Comparison of ENCODE assay signal across 7 cellular contexts in genomic region chr1:27862671-27863551, GRCh38. TPM values are rescaled to one million over a fixed set of nuclear protein-coding genes. Genes with fewer than 3 reads are reported as not detected.
DNase-seq lines count a peak whose midpoint lies in the region; ATAC-seq and TF ChIP-seq lines count a peak whose summit lies in the region.

No MANE protein-coding gene starts in this region.

- H3K9ac ChIP-seq in NT2/D1 (ENCODE audit: insufficient read length, low read depth) (peak overlapping the region; percentile 8), colonic mucosa (ENCODE audit: low read depth in 2 of 2, low read length in 2 of 2) (peak overlapping the region in 1 of 2 donors; percentile 35)

- H3K4me3 ChIP-seq in NT2/D1 (ENCODE audit: insufficient read length, low read depth) = no peak overlapping the region
- H3K4me3 ChIP-seq in colonic mucosa = no peak overlapping the region

- ATAC-seq in GM18861 (IDR thresholded peaks at IDR 0.05; ENCODE audit: unreplicated experiment) = no peak

- H3K4me1 ChIP-seq in NT2/D1 (ENCODE audit: insufficient read depth, insufficient read length) (peaks cover 18% of the 10 kb centered on the region), colonic mucosa (no peaks in the 10 kb centered on the region)

- H3K36me3 ChIP-seq in NT2/D1 (ENCODE audit: insufficient read depth, insufficient read length, low read length) = no peaks in the 10 kb centered on the region
- H3K36me3 ChIP-seq in colonic mucosa = no peaks in the 10 kb centered on the region

- TF ChIP-seq CTCF in GM20000 (IDR thresholded peaks at IDR 0.05; ENCODE audit: extremely low read depth, missing control alignments) = no peak
- no peak for TF ChIP-seq CTCF in colonic mucosa (IDR thresholded peaks at IDR 0.05)

- H3K9me3 ChIP-seq in NT2/D1 (ENCODE audit: insufficient read depth, low read length) (no peaks in the 10 kb centered on the region), colonic mucosa (no peaks in the 10 kb centered on the region)

- H3K27ac ChIP-seq in colonic mucosa = peak overlapping the region; percentile 35

- intact Hi-C loops in colonic mucosa (cut with DNase I) = no loop called here

- no peaks in the 10 kb centered on the region for H3K27me3 ChIP-seq in NT2/D1 (ENCODE audit: insufficient read depth, insufficient read length)
- H3K27me3 ChIP-seq in colonic mucosa = no peaks in the 10 kb centered on the region

- DNase-seq in GM20000 (ENCODE audit: low spot score) = peak; percentile 48
- peak; percentile 46 for DNase-seq in NT2/D1 (ENCODE audit: low read depth, low spot score)
- peak; percentile 46 for DNase-seq in colonic mucosa
- peak; percentile 92 for DNase-seq in medulla oblongata (ENCODE audit: extremely low spot score)
- no peak for DNase-seq in DMS79 treated with DMSO at 0.1 percent for 48 hours (lab: John Stamatoyannopoulos, UW)
- DNase-seq in OCI-M2 (lab: John Stamatoyannopoulos, UW; ENCODE audit: unreplicated experiment) = no peak

RNA-seq across cellular contexts. Expression of gene THEMIS2, which starts 9.4 kb away (rescaled TPM):
- total RNA-seq in colonic mucosa = 10 to 100 TPM in 1 of 2 donors, 1 to 10 TPM in 1; 6.8 to 12.6 TPM

RNA-seq across cellular contexts. Expression of gene PPP1R8, which starts 32.3 kb away (rescaled TPM):
- 10 to 100 TPM; 31.8 to 39.2 TPM for total RNA-seq in colonic mucosa

RNA-seq across cellular contexts. Expression of gene RPA2, which starts 51.5 kb away (rescaled TPM):
- total RNA-seq in colonic mucosa = 10 to 100 TPM; 14.3 to 30.7 TPM

Comparison
In these comparisons a context has a peak if more than half of its experiments do, and no peak if none do; other contexts are left out.
1. DNase-seq: peak in GM20000 (single experiment), NT2/D1 (single experiment), colonic mucosa (single experiment) and medulla oblongata (single experiment); none in DMS79 treated with DMSO at 0.1 percent for 48 hours (single experiment) and OCI-M2 (single experiment).